Comparison of ENCODE assay signal across 1 cellular context in the genomic region with DNA sequence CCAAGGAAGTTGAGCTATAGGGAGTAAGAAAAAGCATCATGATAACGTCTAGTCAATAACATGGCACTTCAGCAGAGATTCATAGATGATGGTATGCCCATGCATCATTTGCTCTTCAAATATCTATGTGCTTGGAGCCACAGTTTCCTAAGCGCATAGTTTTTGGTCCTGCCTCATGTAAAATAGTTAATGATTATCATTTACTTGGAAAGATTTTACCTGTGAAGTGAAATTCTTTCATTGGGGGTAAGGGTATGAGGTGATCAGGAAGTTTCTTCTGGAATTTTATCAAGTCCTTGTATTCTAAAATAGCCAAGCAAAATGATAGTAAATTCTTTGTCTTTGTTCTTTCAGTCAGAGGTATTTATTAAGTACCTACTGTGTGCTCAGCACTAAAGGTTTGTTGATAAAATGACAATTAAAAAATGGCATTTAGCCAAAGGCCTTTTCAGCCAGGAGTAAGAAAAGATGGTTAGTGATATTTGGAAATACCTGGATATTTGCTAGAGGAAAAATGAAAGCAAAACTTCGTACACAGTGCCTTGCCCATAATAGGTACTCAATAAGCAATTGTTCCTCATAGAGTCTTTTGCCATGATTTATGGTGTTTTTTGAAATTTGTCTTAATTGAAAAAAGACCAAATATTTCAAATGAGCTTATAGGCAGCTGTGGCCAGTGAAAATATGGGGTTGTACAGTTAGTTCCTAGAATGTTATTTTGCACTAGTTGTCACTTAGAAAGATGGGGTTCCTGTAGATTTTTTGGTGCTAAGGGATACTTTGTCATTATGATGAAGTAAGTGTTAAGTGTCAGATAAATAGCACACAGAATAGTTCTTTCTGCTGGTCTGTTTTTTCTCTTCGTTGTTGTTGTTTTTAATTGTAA.
TF ChIP-seq lines count a peak whose summit lies in the region.

No MANE protein-coding gene starts in this region.

TF ChIP-seq in HepG2, 621 proteins besides CTCF, POLR2A, EP300 and RAD21:
- no peak for TF ChIP-seq RORA (CRISPR knock-in tag; IDR thresholded peaks at IDR 0.05)
- TF ChIP-seq YEATS4 (CRISPR knock-in tag; IDR thresholded peaks at IDR 0.05; ENCODE audit: borderline replicate concordance) = no peak
- TF ChIP-seq ZKSCAN1 (IDR thresholded peaks at IDR 0.05; ENCODE audit: low read length) = 0 out of 2 replicates have a peak, but pooled peaks have one; percentile 17
- TF ChIP-seq, protein P1, sequence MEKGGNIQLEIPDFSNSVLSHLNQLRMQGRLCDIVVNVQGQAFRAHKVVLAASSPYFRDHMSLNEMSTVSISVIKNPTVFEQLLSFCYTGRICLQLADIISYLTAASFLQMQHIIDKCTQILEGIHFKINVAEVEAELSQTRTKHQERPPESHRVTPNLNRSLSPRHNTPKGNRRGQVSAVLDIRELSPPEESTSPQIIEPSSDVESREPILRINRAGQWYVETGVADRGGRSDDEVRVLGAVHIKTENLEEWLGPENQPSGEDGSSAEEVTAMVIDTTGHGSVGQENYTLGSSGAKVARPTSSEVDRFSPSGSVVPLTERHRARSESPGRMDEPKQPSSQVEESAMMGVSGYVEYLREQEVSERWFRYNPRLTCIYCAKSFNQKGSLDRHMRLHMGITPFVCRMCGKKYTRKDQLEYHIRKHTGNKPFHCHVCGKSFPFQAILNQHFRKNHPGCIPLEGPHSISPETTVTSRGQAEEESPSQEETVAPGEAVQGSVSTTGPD (CRISPR knock-in tag; IDR thresholded peaks at IDR 0.05) = no peak
- TF ChIP-seq ZC3H13 (CRISPR knock-in tag; IDR thresholded peaks at IDR 0.05) = no peak
